In the genomic region with DNA sequence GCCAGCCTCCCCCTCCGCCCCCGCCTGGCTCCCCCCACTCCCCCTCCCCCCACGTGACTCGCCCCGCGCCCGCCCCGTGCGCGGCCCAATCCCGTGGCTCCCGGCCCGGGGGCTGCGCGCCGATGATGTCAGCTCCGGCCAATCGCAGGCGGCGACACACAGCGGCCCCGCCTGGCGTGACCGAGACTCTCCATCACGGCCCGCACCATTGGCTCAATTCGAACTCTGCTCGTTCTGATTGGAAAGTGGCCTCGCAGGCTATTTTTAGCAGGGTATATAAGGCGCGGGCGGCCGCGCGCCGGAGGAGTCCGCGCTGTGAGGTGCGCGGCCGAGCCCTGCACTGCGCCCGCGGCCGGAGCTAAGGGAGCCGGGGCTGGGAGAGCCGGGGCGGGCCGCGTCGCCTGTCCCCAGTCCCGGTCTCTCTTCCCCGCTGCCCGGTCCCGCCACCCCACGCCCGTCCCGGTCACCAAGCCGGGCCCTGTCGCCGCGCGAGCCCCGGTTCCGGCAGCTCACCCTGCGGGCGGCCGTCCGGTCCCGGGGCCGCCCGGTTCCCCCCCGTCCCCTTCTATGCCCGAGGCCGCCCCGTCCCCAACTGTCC, we compare ENCODE assay signal across 8 cellular contexts. TPM values are rescaled to one million over a fixed set of nuclear protein-coding genes. Genes with fewer than 3 reads are reported as not detected.
DNase-seq lines count a peak whose midpoint lies in the region; ATAC-seq and TF ChIP-seq lines count a peak whose summit lies in the region.

No MANE protein-coding gene starts in this region.

- H3K27me3 ChIP-seq in BE2C (no peaks in the 10 kb centered on the region), kidney epithelial cell (ENCODE audit: control insufficient read depth, insufficient read depth, low read length) (no peaks in the 10 kb centered on the region)

- peak; percentile 80 for ATAC-seq in HG03432 (IDR thresholded peaks at IDR 0.05; ENCODE audit: unreplicated experiment)

- H3K36me3 ChIP-seq in BE2C (peaks cover 40% of the 10 kb centered on the region), kidney epithelial cell (ENCODE audit: control insufficient read depth, insufficient read depth, low read length) (peaks cover 4% of the 10 kb centered on the region)

- peaks cover 5% of the 10 kb centered on the region; the same call in 1 of the 2 replicates for H3K4me1 ChIP-seq in BE2C

- H3K9me3 ChIP-seq in BE2C = no peaks in the 10 kb centered on the region

- TF ChIP-seq CTCF in BE2C (IDR thresholded peaks at IDR 0.05; ENCODE audit: low read depth, low read length) = no peak
- no peak for TF ChIP-seq CTCF in kidney epithelial cell (IDR thresholded peaks at IDR 0.05; ENCODE audit: insufficient read depth, low read length, poor library complexity, severe bottlenecking)

- H3K4me3 ChIP-seq in BE2C (ENCODE audit: low read depth, low read length) (peak overlapping the region; percentile 99), kidney epithelial cell (ENCODE audit: low read depth, low read length) (peak overlapping the region; percentile 87)

- DNase-seq in BE2C = peak; percentile 97
- DNase-seq in GM19238 (ENCODE audit: insufficient read length, low spot score) = peak; percentile 96
- peak; percentile 92 for DNase-seq in NCI-H446 treated with DMSO at 0.1 percent for 48 hours (lab: John Stamatoyannopoulos, UW)
- peak; percentile 99 for DNase-seq in activated CD4-positive, CD25-positive, alpha-beta regulatory T cell treated with anti-CD3 and anti-CD28 coated beads, Interleukin-2, amount 50 U/mL, for 72 hours
- peak; percentile 98 for DNase-seq in cerebellar cortex (ENCODE audit: low spot score)
- DNase-seq in kidney epithelial cell (ENCODE audit: low read depth) = no peak
- DNase-seq in stimulated activated CD4-positive, alpha-beta T cell treated with anti-CD3 and anti-CD28 coated beads, Interleukin-15, amount 100 ng/mL, for 24 hours = peak; percentile 99

RNA-seq across cellular contexts. Expression of a gene that starts 0.3 kb away (rescaled TPM):
- polyA plus RNA-seq in BE2C (2012; ENCODE audit: insufficient read depth, insufficient read length, low read depth) = 56.1 TPM
- total RNA-seq in kidney epithelial cell = 125 and 131 TPM in 2 replicates
